ENCODE assay signal across 28 cellular contexts in the genomic region with DNA sequence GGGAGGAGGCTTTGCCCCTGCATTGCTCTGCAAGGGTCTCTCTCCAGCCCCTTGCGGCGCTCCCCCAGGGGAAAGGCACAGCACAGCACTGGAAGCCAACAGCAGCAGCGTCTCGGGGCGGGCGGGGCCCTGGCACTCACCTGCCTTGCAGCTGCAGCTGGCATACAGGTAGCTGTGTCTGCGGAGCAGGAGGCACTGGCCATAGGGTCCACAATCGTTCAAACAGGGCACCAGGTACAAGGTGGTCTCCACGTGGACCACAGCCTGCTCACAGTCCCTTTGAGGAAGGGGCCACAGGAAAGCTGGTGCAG.
"Had no signal": no experiment of that assay in that cellular context is flagged by ENCODE, and none has a peak within 500 bp of the region (broad histone marks: within the 10 kb centered on the region; RNA-seq: fewer than 3 reads in every experiment).

No MANE protein-coding gene starts in this region.

- H3K27ac ChIP-seq: colonic mucosa, coronary artery, epithelial cell of prostate, esophagus muscularis mucosa, esophagus squamous epithelium, foreskin keratinocyte, gastrocnemius medialis, gastroesophageal sphincter, heart left ventricle, heart right ventricle had no signal

- H3K9me3 ChIP-seq: colonic mucosa, esophagus muscularis mucosa, esophagus squamous epithelium, gastrocnemius medialis, gastroesophageal sphincter, heart left ventricle, heart right ventricle had no signal

- FAIRE-seq: colon, endometrium, endothelial cell of umbilical vein, frontal cortex had no signal

- DNase-seq: colonic mucosa; cortex of kidney; dermis blood vessel endothelial cell; dorsolateral prefrontal cortex; effector CD4-positive, alpha-beta T cell; effector CD8-positive, alpha-beta T cell; effector memory CD4-positive, alpha-beta T cell; effector memory CD8-positive, alpha-beta T cell; endodermal cell; erythroblast; esophagus squamous epithelium; foreskin fibroblast; foreskin keratinocyte; foreskin melanocyte; gastrocnemius medialis; glutamatergic neuron; head of caudate nucleus; heart left ventricle; heart right ventricle had no signal

- ATAC-seq: effector memory CD8-positive, alpha-beta T cell; esophagus mucosa; foreskin keratinocyte; gastrocnemius medialis; gastroesophageal sphincter; heart left ventricle; heart right ventricle had no signal

- H3K27me3 ChIP-seq: colonic mucosa, dorsolateral prefrontal cortex, esophagus muscularis mucosa, esophagus squamous epithelium, foreskin keratinocyte, gastrocnemius medialis, gastroesophageal sphincter, heart left ventricle, heart right ventricle had no signal

- H3K4me3 ChIP-seq: colonic mucosa, coronary artery, esophagus muscularis mucosa, esophagus squamous epithelium, gastrocnemius medialis, gastroesophageal sphincter, heart left ventricle, heart right ventricle had no signal
